ENCODE assay signal across 14 cellular contexts in the genomic region with DNA sequence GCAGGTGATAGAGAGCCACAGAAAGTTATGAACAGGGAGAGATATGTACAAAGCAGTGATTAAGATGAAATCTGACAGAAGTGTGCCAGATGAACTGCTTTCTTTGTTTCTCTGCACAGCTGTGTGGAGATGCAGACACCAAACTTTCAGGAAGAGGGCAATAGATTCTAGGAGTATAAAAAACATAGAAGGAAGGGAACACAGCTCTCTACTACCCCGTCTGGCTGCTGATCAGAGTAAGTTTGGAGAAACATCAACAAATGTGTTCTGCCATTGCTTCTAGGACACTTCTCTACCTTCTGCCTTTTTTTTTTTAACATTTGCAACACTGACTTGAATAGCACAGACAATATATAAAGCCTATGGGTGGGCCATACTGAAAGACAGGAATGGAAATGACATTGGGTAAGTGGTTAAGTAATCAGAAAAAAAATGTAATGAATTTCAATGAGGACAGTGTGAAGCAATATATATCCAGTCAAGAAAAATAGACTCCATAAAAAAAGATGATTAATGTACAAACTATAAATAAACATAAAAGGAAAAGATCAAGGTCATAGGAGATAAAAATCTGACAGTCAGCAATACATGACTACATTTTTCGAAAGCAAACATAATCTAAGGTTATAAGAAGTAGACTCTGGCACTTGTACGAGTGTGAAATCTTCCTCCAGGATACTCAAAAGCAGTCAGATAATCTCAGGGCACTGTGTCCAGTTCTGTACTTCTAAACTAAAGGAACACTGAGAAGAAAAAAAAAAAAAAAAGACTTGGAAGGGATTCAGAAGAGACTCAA. TPM values are rescaled to one million over a fixed set of nuclear protein-coding genes. Genes with fewer than 3 reads are reported as not detected.
DNase-seq lines count a peak whose midpoint lies in the region; ATAC-seq and TF ChIP-seq lines count a peak whose summit lies in the region.
"Had no signal": no experiment of that assay in that cellular context is flagged by ENCODE, and none has a peak within 500 bp of the region (broad histone marks: within the 10 kb centered on the region; RNA-seq: fewer than 3 reads in every experiment).

No MANE protein-coding gene starts in this region.

- no peak overlapping the region for H3K4me3 Mint-ChIP-seq in activated CD8-positive, alpha-beta memory T cell treated with anti-CD3 and anti-CD28 coated beads, Interleukin-2, amount 10 ng/mL, durations not matched to agents 7 days and 5 days
- no peak overlapping the region for H3K4me3 Mint-ChIP-seq in CD4-positive, alpha-beta memory T cell
- H3K4me3 Mint-ChIP-seq: brain; T-helper 2 cell treated with Interferon-gamma antibody and Interleukin-4, amounts not matched to agents 5 μg/mL and 100 μg/mL, for 36 hours had no signal

- TF ChIP-seq CTCF in astrocyte of the cerebellum (IDR thresholded peaks at IDR 0.05; ENCODE audit: low read depth, low read length, missing control alignments) (peak; percentile 44), kidney epithelial cell (IDR thresholded peaks at IDR 0.05; ENCODE audit: insufficient read depth, low read length, poor library complexity, severe bottlenecking) (peak; percentile 26)

- POLR2A ChIA-PET in CD4-positive, alpha-beta memory T cell (lab: Charles Lee; ENCODE audit: partially characterized antibody), result interaction anchor here (0.7 kb wide), 1 partner anchor 1774 kb away, joined by 3 read pairs; no protein-coding TSS in a partner anchor

- H3K4me3 ChIP-seq in astrocyte of the cerebellum (ENCODE audit: low read depth, low read length) (no peak overlapping the region), kidney epithelial cell (ENCODE audit: low read depth, low read length) (no peak overlapping the region), skeletal muscle tissue (ENCODE audit: low read length in 3 of 3) (no peak overlapping the region)
- no peak overlapping the region for H3K4me3 ChIP-seq in CD4-positive, alpha-beta memory T cell (ENCODE audit: low read length in 2 of 2)

- peaks cover 31% of the 10 kb centered on the region for H3K36me3 Mint-ChIP-seq in activated CD8-positive, alpha-beta memory T cell treated with anti-CD3 and anti-CD28 coated beads, Interleukin-2, amount 10 ng/mL, durations not matched to agents 7 days and 5 days
- peaks cover 33 to 37% of the 10 kb centered on the region in 2 donors for H3K36me3 Mint-ChIP-seq in CD4-positive, alpha-beta memory T cell

- no peak for ATAC-seq in activated CD8-positive, alpha-beta memory T cell treated with anti-CD3 and anti-CD28 coated beads, Interleukin-2, amount 10 ng/mL, durations not matched to agents 7 days and 5 days
- ATAC-seq: foreskin keratinocyte, sciatic nerve had no signal

- H3K36me3 ChIP-seq in kidney epithelial cell (ENCODE audit: control insufficient read depth, insufficient read depth, low read length), result peaks cover 1% of the 10 kb centered on the region
- peaks cover 3 to 15% (median 13%) of the 10 kb centered on the region in 3 donors for H3K36me3 ChIP-seq in skeletal muscle tissue (ENCODE audit: control insufficient read depth in 3 of 3, insufficient read depth in 3 of 3, low read length in 3 of 3)
- H3K36me3 ChIP-seq in CD4-positive, alpha-beta memory T cell (ENCODE audit: insufficient read depth, low read length), result peaks cover 4% of the 10 kb centered on the region

- DNase-seq in HCEC 1CT (peak; percentile 69), astrocyte of the cerebellum (ENCODE audit: low read depth) (peak; percentile 18), kidney epithelial cell (ENCODE audit: low read depth) (no peak), midbrain (lab: John Stamatoyannopoulos, UW) (no peak), NCI-H2081 (lab: John Stamatoyannopoulos, UW) (no peak)
- no peak for DNase-seq in activated CD8-positive, alpha-beta memory T cell treated with anti-CD3 and anti-CD28 coated beads, Interleukin-2, amount 10 ng/mL, durations not matched to agents 7 days and 5 days
- DNase-seq in CD4-positive, alpha-beta memory T cell, result no peak
- DNase-seq: DMS79 treated with DMSO at 0.1 percent for 48 hours, foreskin keratinocyte, NCI-H187 treated with DMSO at 0.1 percent for 48 hours had no signal

- CTCF ChIA-PET in activated CD8-positive, alpha-beta memory T cell treated with anti-CD3 and anti-CD28 coated beads, Interleukin-2, amount 10 ng/mL, durations not matched to agents 7 days and 5 days (lab: Charles Lee), result no interaction called here
- CTCF ChIA-PET in CD4-positive, alpha-beta memory T cell (lab: Charles Lee; ENCODE audit: partially characterized antibody), result interaction anchor here (1.5 to 9.6 kb wide), 2 partner anchors 49 to 486 kb away, joined by 4 to 104 read pairs; no protein-coding TSS in a partner anchor

- no peak overlapping the region for H3K9ac ChIP-seq in skeletal muscle tissue (ENCODE audit: low read depth in 1 of 3, low read length in 3 of 3)

- in situ Hi-C loops in astrocyte of the cerebellum (cut with HindIII; ENCODE audit: low sequenced_read_pairs), result loop anchor here (25.0 kb wide), 1 partner anchor 1056 kb away; no protein-coding TSS in a partner anchor

- peaks cover 8 to 30% (median 29%) of the 10 kb centered on the region in 3 donors for H3K4me1 ChIP-seq in skeletal muscle tissue (ENCODE audit: control insufficient read depth in 3 of 3, insufficient read depth in 3 of 3, low read length in 3 of 3)
- H3K4me1 ChIP-seq in CD4-positive, alpha-beta memory T cell (ENCODE audit: insufficient read depth, low read length), result no peaks in the 10 kb centered on the region
- H3K4me1 ChIP-seq: foreskin keratinocyte had no signal

- peaks cover 4% of the 10 kb centered on the region for H3K9me3 Mint-ChIP-seq in activated CD8-positive, alpha-beta memory T cell treated with anti-CD3 and anti-CD28 coated beads, Interleukin-2, amount 10 ng/mL, durations not matched to agents 7 days and 5 days (ENCODE audit: low read depth)
- peaks cover 0 to 3% (median under 1%) of the 10 kb centered on the region in 8 donors for H3K9me3 Mint-ChIP-seq in CD4-positive, alpha-beta memory T cell

- no peak overlapping the region for H3K27ac Mint-ChIP-seq in activated CD8-positive, alpha-beta memory T cell treated with anti-CD3 and anti-CD28 coated beads, Interleukin-2, amount 10 ng/mL, durations not matched to agents 7 days and 5 days
- H3K27ac Mint-ChIP-seq in CD4-positive, alpha-beta memory T cell, result peak overlapping the region in 1 of 7 donors; percentile 24
- H3K27ac Mint-ChIP-seq: T-helper 2 cell treated with Interferon-gamma antibody and Interleukin-4, amounts not matched to agents 5 μg/mL and 100 μg/mL, for 36 hours had no signal

- H3K27ac ChIP-seq in skeletal muscle tissue (ENCODE audit: low read depth, low read length), result peak overlapping the region; percentile 45
- H3K27ac ChIP-seq in CD4-positive, alpha-beta memory T cell (ENCODE audit: low read depth, low read length), result no peak overlapping the region
- H3K27ac ChIP-seq: foreskin keratinocyte had no signal

- intact Hi-C loops in CD4-positive, alpha-beta memory T cell (cut with micrococcal nuclease), result no loop called here

- no peaks in the 10 kb centered on the region for H3K4me1 Mint-ChIP-seq in activated CD8-positive, alpha-beta memory T cell treated with anti-CD3 and anti-CD28 coated beads, Interleukin-2, amount 10 ng/mL, durations not matched to agents 7 days and 5 days
- peaks cover 0 to 1% (median under 1%) of the 10 kb centered on the region in 4 donors for H3K4me1 Mint-ChIP-seq in CD4-positive, alpha-beta memory T cell

- no peaks in the 10 kb centered on the region for H3K27me3 ChIP-seq in kidney epithelial cell (ENCODE audit: control insufficient read depth, insufficient read depth, low read length)
- no peaks in the 10 kb centered on the region for H3K27me3 ChIP-seq in skeletal muscle tissue (ENCODE audit: control insufficient read depth in 3 of 3, insufficient read depth in 3 of 3, low read length in 3 of 3)
- no peaks in the 10 kb centered on the region for H3K27me3 ChIP-seq in CD4-positive, alpha-beta memory T cell (ENCODE audit: insufficient read depth, low read length)
- H3K27me3 ChIP-seq: foreskin keratinocyte had no signal

- H3K9me3 ChIP-seq in skeletal muscle tissue (ENCODE audit: control insufficient read depth in 3 of 3, low read length in 3 of 3), result no peaks in the 10 kb centered on the region
- H3K9me3 ChIP-seq in CD4-positive, alpha-beta memory T cell (ENCODE audit: control insufficient read depth in 1 of 2, low read length in 2 of 2), result no peaks in the 10 kb centered on the region

- no peaks in the 10 kb centered on the region for H3K27me3 Mint-ChIP-seq in activated CD8-positive, alpha-beta memory T cell treated with anti-CD3 and anti-CD28 coated beads, Interleukin-2, amount 10 ng/mL, durations not matched to agents 7 days and 5 days
- H3K27me3 Mint-ChIP-seq in CD4-positive, alpha-beta memory T cell, result no peaks in the 10 kb centered on the region

RNA-seq across cellular contexts. Expression of a gene that starts 21.4 kb away (rescaled TPM):
- 6.3 and 6.6 TPM in 2 replicates for total RNA-seq in kidney epithelial cell
- 3.7 TPM for total RNA-seq in skeletal muscle tissue
- 1 to 10 TPM; 6.0 to 7.7 TPM for total RNA-seq in activated CD8-positive, alpha-beta memory T cell treated with anti-CD3 and anti-CD28 coated beads, Interleukin-2, amount 10 ng/mL, durations not matched to agents 7 days and 5 days
- total RNA-seq in CD4-positive, alpha-beta memory T cell, result 1 to 10 TPM; 4.4 to 4.8 TPM
- polyA plus RNA-seq in CD4-positive, alpha-beta memory T cell, result 1 to 10 TPM; 3.8 to 4.3 TPM

RNA-seq across cellular contexts. Expression of a gene that starts 21.5 kb away (rescaled TPM):
- total RNA-seq in kidney epithelial cell (26.5 and 26.9 TPM in 2 replicates), skeletal muscle tissue (15.1 TPM)
- total RNA-seq in activated CD8-positive, alpha-beta memory T cell treated with anti-CD3 and anti-CD28 coated beads, Interleukin-2, amount 10 ng/mL, durations not matched to agents 7 days and 5 days, result 10 to 100 TPM; 28.7 to 29.6 TPM
- total RNA-seq in CD4-positive, alpha-beta memory T cell, result 10 to 100 TPM; 33.0 to 35.1 TPM
- polyA plus RNA-seq in CD4-positive, alpha-beta memory T cell, result 10 to 100 TPM; 11.7 to 22.2 TPM

Comparison
In these comparisons a context has a peak if more than half of its experiments do, and no peak if none do; other contexts are left out.
1. DNase-seq: peak in HCEC 1CT (single experiment) and astrocyte of the cerebellum (single experiment); none in kidney epithelial cell (single experiment), activated CD8-positive, alpha-beta memory T cell treated with anti-CD3 and anti-CD28 coated beads, Interleukin-2, amount 10 ng/mL, durations not matched to agents 7 days and 5 days (single experiment), midbrain (single experiment), NCI-H2081 (0 of 2) and CD4-positive, alpha-beta memory T cell (0 of 5).